8 cellular contexts compared by ENCODE assay signal in the genomic region with DNA sequence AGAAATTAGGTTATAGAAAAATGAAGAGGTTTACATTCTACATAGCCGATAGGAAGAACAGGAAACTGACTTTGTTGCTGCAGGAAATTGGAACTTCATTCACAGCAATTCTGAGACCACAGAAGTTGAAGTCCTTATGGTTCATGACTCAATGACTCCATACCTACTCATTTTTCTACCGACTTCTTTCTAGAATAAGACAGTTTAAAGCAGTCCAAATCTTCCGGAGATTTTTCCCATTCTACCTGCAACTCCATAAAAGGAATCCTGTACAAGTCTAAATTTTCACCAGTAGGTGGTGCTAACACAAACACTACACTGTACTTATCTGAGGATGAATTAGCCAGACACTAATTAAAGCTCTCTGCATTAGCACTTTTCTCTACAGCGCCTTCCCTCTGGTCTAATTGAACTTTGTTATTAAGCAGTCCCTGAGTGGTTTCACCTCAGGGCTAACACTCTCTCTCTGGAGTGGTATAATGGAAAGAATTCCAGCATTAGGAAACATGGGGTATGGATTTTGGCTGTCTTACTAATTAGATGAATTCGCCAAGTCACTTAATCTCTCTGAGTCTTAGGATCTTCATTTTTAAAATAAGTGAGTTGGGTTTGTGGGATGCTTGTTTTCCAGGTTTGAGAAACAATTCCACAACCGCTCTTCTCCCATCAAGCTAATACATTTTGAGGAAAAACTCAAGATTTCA.
DNase-seq lines count a peak whose midpoint lies in the region; ATAC-seq, FAIRE-seq and TF ChIP-seq lines count a peak whose summit lies in the region.

No MANE protein-coding gene starts in this region.

- H3K4me3 ChIP-seq in parathyroid adenoma (ENCODE audit: low read depth, low read length): no peak overlapping the region

- no peak overlapping the region for H3K4me2 ChIP-seq in parathyroid adenoma (ENCODE audit: low read length)

- FAIRE-seq in frontal cortex (lab: Jason Lieb, UNC): peak; percentile 66

- DNase-seq in Ammon's horn (ENCODE audit: low spot score): peak; percentile 69
- DNase-seq in NCI-H1930 (lab: John Stamatoyannopoulos, UW): peak; percentile 17 to 24
- peak in 1 of 2 donors; percentile 32 for DNase-seq in frontal cortex (ENCODE audit: low spot score in 2 of 2)
- no peak for DNase-seq in GM19238 (ENCODE audit: insufficient read length, low spot score)
- no peak for DNase-seq in activated CD4-positive, alpha-beta T cell treated with anti-CD3 and anti-CD28 coated beads, Interleukin-2, amount 50 U/mL, for 48 hours

- peak; percentile 81 for TF ChIP-seq CTCF in VCaP (conservative IDR thresholded peaks at IDR 0.05)
- peak; percentile 36 for TF ChIP-seq CTCF in parathyroid adenoma (IDR thresholded peaks at IDR 0.05)

- H3K9ac ChIP-seq in parathyroid adenoma: no peak overlapping the region

- H3K36me3 ChIP-seq in parathyroid adenoma (ENCODE audit: control insufficient read depth, insufficient read depth, low read length): no peaks in the 10 kb centered on the region

- peak; percentile 37 for ATAC-seq in GM18873 (IDR thresholded peaks at IDR 0.05; ENCODE audit: low FRiP score, unreplicated experiment)

- H2AFZ ChIP-seq in parathyroid adenoma: no peak overlapping the region

- peaks cover under 1% of the 10 kb centered on the region for H3K9me3 ChIP-seq in parathyroid adenoma (ENCODE audit: control insufficient read depth, low read length)

- no peaks in the 10 kb centered on the region for H3K27me3 ChIP-seq in parathyroid adenoma (ENCODE audit: control insufficient read depth, insufficient read depth, low read length)

- no peaks in the 10 kb centered on the region for H3K4me1 ChIP-seq in parathyroid adenoma

- no peak overlapping the region for H3K27ac ChIP-seq in VCaP
- no peak overlapping the region for H3K27ac ChIP-seq in parathyroid adenoma

- no peaks in the 10 kb centered on the region for H3K79me2 ChIP-seq in parathyroid adenoma

Comparison
In these comparisons a context has a peak if more than half of its experiments do, and no peak if none do; other contexts are left out.
1. DNase-seq: peak in Ammon's horn (single experiment) and NCI-H1930 (2 of 2); none in GM19238 (single experiment) and activated CD4-positive, alpha-beta T cell treated with anti-CD3 and anti-CD28 coated beads, Interleukin-2, amount 50 U/mL, for 48 hours (0 of 2).